Comparison of ENCODE assay signal across 8 cellular contexts in genomic region chr17:16491131-16491702, GRCh38. TPM values are rescaled to one million over a fixed set of nuclear protein-coding genes. Genes with fewer than 3 reads are reported as not detected.
A peak's percentile ranks its signal among the peaks of the same experiment; 100 is the strongest.
DNase-seq lines count a peak whose midpoint lies in the region; ATAC-seq and TF ChIP-seq lines count a peak whose summit lies in the region.

No MANE protein-coding gene starts in this region.

- H3K4me3 ChIP-seq in dorsolateral prefrontal cortex: peak overlapping the region; percentile 40 to 78 (median 63)

- H3K27ac ChIP-seq in dorsolateral prefrontal cortex: peak overlapping the region in 10 of 59 donors; percentile 8 to 71 (median 20)

- H3K4me3 Mint-ChIP-seq in nephron: peak overlapping the region; percentile 73 to 86 (median 83)

- DNase-seq in ELF-1 (ENCODE audit: low read depth, low spot score) (peak; percentile 63), NCI-H748 treated with DMSO at 0.1 percent for 48 hours (lab: John Stamatoyannopoulos, UW) (peak; percentile 10), dorsolateral prefrontal cortex (no peak), OCI-M1 (lab: John Stamatoyannopoulos, UW) (no peak), NCI-H187 (lab: John Stamatoyannopoulos, UW) (no peak)

- H3K27me3 ChIP-seq in dorsolateral prefrontal cortex: no peaks in the 10 kb centered on the region

- TF ChIP-seq CTCF in dorsolateral prefrontal cortex (IDR thresholded peaks at IDR 0.05 in 54 of 56, conservative IDR thresholded peaks at IDR 0.05 in 2 of 56; ENCODE audit: low read depth in 1 of 56, partially characterized antibody in 56 of 56): no peak
- TF ChIP-seq CTCF in nephron (IDR thresholded peaks at IDR 0.05; ENCODE audit: unreplicated experiment in 3 of 3): no peak

- H3K27me3 Mint-ChIP-seq in nephron (ENCODE audit: low read depth): peaks cover 52% of the 10 kb centered on the region

- H3K36me3 Mint-ChIP-seq in nephron (ENCODE audit: low read depth): no peaks in the 10 kb centered on the region

- intact Hi-C loops in dorsolateral prefrontal cortex (cut with DNase I): loop anchor here in 1 of 2 donors (5.0 kb wide), 1 partner anchor 41 kb away; no protein-coding TSS in a partner anchor

- ATAC-seq in GM21390 (IDR thresholded peaks at IDR 0.05; ENCODE audit: unreplicated experiment) (no peak), HG02840 (IDR thresholded peaks at IDR 0.05; ENCODE audit: low FRiP score, unreplicated experiment) (no peak)

- peak overlapping the region in 1 of 3 experiments; percentile 24 for H3K27ac Mint-ChIP-seq in nephron

- no peaks in the 10 kb centered on the region for H3K9me3 Mint-ChIP-seq in nephron

- peaks cover 43% of the 10 kb centered on the region for H3K4me1 Mint-ChIP-seq in nephron

RNA-seq across cellular contexts. Expression of gene LRRC75A, which starts 0.8 kb away (rescaled TPM):
- 10 to 100 TPM in 77 of 120 experiments, 1 to 10 TPM in 43; 5.5 to 19.8 (median 11.0) TPM for total RNA-seq in dorsolateral prefrontal cortex

Comparison
In these comparisons a context has a peak if more than half of its experiments do, and no peak if none do; other contexts are left out.
1. DNase-seq: peak in ELF-1 (single experiment) and NCI-H748 treated with DMSO at 0.1 percent for 48 hours (single experiment); none in dorsolateral prefrontal cortex (0 of 10), OCI-M1 (single experiment) and NCI-H187 (0 of 2).